In the genomic region with DNA sequence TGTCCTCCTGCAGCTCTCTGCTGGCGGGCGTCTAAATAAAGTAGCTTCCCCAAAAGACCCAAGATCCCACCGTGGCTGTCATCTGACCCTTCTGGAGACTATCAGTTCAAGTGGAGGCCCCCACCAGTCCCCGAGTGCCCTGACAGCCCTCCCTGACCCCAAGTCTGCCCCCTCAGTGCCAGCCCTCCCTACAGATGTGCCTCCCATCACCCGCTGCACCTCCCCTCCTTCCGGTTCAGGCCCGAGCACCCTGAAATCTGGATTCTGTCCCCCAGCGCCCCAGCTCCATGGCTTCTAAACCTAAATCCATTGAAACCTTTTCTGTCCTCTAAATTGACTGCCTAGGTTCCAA, we compare ENCODE assay signal across 9 cellular contexts. TPM values are rescaled to one million over a fixed set of nuclear protein-coding genes. Genes with fewer than 3 reads are reported as not detected.
A peak's percentile ranks its signal among the peaks of the same experiment; 100 is the strongest.
DNase-seq lines count a peak whose midpoint lies in the region; ATAC-seq, FAIRE-seq and TF ChIP-seq lines count a peak whose summit lies in the region.
"Had no signal": no experiment of that assay in that cellular context is flagged by ENCODE, and none has a peak within 500 bp of the region (broad histone marks: within the 10 kb centered on the region; RNA-seq: fewer than 3 reads in every experiment).

No MANE protein-coding gene starts in this region.

- FAIRE-seq in small intestine (lab: Jason Lieb, UNC), result no peak
- FAIRE-seq: frontal cortex had no signal

- ATAC-seq in HG03280 (IDR thresholded peaks at IDR 0.05; ENCODE audit: unreplicated experiment) (peak; percentile 4), left ventricle myocardium superior (peak; percentile 33), GM18868 (IDR thresholded peaks at IDR 0.05; ENCODE audit: unreplicated experiment) (no peak), HG02763 (IDR thresholded peaks at IDR 0.05; ENCODE audit: unreplicated experiment) (no peak), GM21367 (IDR thresholded peaks at IDR 0.05; ENCODE audit: unreplicated experiment) (no peak)

- H3K4me1 ChIP-seq in small intestine (ENCODE audit: control insufficient read depth in 2 of 2, insufficient read depth in 1 of 2, low read depth in 1 of 2, low read length in 1 of 2), result peaks cover 4 to 17% of the 10 kb centered on the region in 2 donors

- DNase-seq in BJ (ENCODE audit: low read depth), result no peak
- DNase-seq in activated effector memory CD4-positive, alpha-beta T cell treated with anti-CD3 and anti-CD28 coated beads, Interleukin-2, amount 50 U/mL, for 16 hours, result peak; percentile 75
- no peak for DNase-seq in left ventricle myocardium superior
- DNase-seq in small intestine, result peak; percentile 23

- peaks cover 9% of the 10 kb centered on the region for H3K36me3 ChIP-seq in BJ (ENCODE audit: control insufficient read depth, insufficient read depth, low read length)
- peaks cover 0 to 10% of the 10 kb centered on the region in 2 donors for H3K36me3 ChIP-seq in small intestine (ENCODE audit: control insufficient read depth in 2 of 2, insufficient read depth in 2 of 2, low read length in 2 of 2)

- peak overlapping the region; percentile 92 for H3K4me3 ChIP-seq in BJ (ENCODE audit: low read depth, low read length)
- peak overlapping the region; percentile 84 to 86 for H3K4me3 ChIP-seq in small intestine (ENCODE audit: low read depth in 1 of 2, low read length in 2 of 2)

- H3K27me3 ChIP-seq in BJ (ENCODE audit: control insufficient read depth, insufficient read depth, low read length), result no peaks in the 10 kb centered on the region
- H3K27me3 ChIP-seq in small intestine (ENCODE audit: control insufficient read depth in 2 of 2, insufficient read depth in 2 of 2, low read length in 2 of 2), result no peaks in the 10 kb centered on the region

- peak overlapping the region; percentile 70 to 94 for H3K27ac ChIP-seq in small intestine (ENCODE audit: low read depth in 1 of 2, low read length in 1 of 2)

- no peak for TF ChIP-seq CTCF in BJ (IDR thresholded peaks at IDR 0.05; ENCODE audit: insufficient read depth, low read depth, low read length)

- POLR2A ChIA-PET in BJ (lab: Charles Lee), result interaction anchor here (0.6 kb wide), 2 partner anchors 70 to 1359 kb away, joined by 3 to 4 read pairs; no protein-coding TSS in a partner anchor

- WGBS in small intestine, 3 donors, result 2 to 3% (median 2%) methylated on average over 8 of the region's 8 CpGs

- no peaks in the 10 kb centered on the region for H3K9me3 ChIP-seq in small intestine (ENCODE audit: control insufficient read depth, low read depth)

- intact Hi-C loops in left ventricle myocardium superior (cut with micrococcal nuclease), result no loop called here

- CTCF ChIA-PET in BJ (lab: Yijun Ruan, JAX), result interaction anchor here (0.6 to 1.5 kb wide), 2 partner anchors 35 to 179 kb away, joined by 3 read pairs; no protein-coding TSS in a partner anchor

RNA-seq across cellular contexts. Expression of gene IL10RB, which starts 0.6 kb away (rescaled TPM):
- polyA plus RNA-seq in BJ (2011; rRNA removed) (56.8 and 63.7 TPM in 2 replicates), small intestine (10 to 100 TPM; 30.9 to 46.7 (median 41.2) TPM)
- polyA minus RNA-seq in BJ (2011; rRNA and poly(A)+ RNA removed), result 25.5 and 54.7 TPM in 2 replicates
- total RNA-seq in left ventricle myocardium superior, result 6.3 TPM

RNA-seq across cellular contexts. Expression of gene IFNAR2, which starts 37.0 kb away (rescaled TPM):
- polyA plus RNA-seq in BJ (2011; rRNA removed) (10.3 and 22.2 TPM in 2 replicates), small intestine (10 to 100 TPM in 2 of 3 donors, 1 to 10 TPM in 1; 4.9 to 15.8 (median 12.7) TPM)
- 5.5 and 5.7 TPM in 2 replicates for polyA minus RNA-seq in BJ (2011; rRNA and poly(A)+ RNA removed)
- total RNA-seq in left ventricle myocardium superior, result 9.2 TPM

RNA-seq across cellular contexts. Expression of gene IFNAR1, which starts 58.0 kb away (rescaled TPM):
- 11.4 and 15.0 TPM in 2 replicates for polyA plus RNA-seq in BJ (2011; rRNA removed)
- 14.2 and 14.3 TPM in 2 replicates for polyA minus RNA-seq in BJ (2011; rRNA and poly(A)+ RNA removed)
- total RNA-seq in left ventricle myocardium superior, result 23.6 TPM
- 10 to 100 TPM in 1 of 3 donors, 1 to 10 TPM in 2; 6.0 to 25.5 (median 9.2) TPM for polyA plus RNA-seq in small intestine

Comparison
In these comparisons a context has a peak if more than half of its experiments do, and no peak if none do; other contexts are left out.
1. DNase-seq: peak in activated effector memory CD4-positive, alpha-beta T cell treated with anti-CD3 and anti-CD28 coated beads, Interleukin-2, amount 50 U/mL, for 16 hours (single experiment) and small intestine (single experiment); none in BJ (single experiment) and left ventricle myocardium superior (single experiment).
2. ATAC-seq: peak in HG03280 (single experiment) and left ventricle myocardium superior (single experiment); none in GM18868 (single experiment), HG02763 (single experiment) and GM21367 (single experiment).